In the genomic region with DNA sequence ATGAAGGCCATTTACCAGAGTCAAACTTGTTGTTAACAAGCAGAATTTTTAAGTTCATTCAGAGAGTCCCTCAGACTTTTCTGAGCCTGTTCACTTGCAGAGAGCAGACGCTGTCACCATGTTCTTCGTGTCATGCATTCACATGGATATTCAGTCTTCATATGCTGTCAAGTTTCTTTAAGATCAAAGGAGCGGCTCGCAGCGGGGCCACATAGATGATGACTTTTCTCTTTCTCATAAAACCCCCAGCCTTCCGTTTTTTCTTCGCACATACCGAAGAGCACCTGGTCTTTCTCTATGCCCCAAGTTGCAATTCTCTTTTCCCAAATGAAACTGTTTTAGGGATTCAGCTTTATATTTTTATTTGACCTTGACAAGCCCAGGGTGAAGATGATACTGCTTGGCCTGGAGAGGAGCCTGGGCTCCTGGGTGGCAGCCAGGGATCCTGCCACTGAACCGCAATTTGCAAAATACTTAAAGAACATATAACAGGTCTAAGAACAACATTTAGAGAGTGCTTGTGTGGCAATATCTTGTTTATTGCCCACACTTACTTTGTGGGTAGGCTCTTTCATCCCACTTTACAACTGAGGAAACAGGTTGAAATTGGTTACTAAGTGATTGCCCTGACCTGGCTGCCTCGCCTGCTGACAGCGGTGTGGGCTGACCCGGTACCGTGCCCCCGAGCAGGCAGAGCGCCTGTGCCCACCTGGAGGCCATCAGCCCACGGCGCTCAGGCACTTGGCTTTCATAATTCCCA, we compare ENCODE assay signal across 12 cellular contexts. TPM values are rescaled to one million over a fixed set of nuclear protein-coding genes. Genes with fewer than 3 reads are reported as not detected.
DNase-seq lines count a peak whose midpoint lies in the region; ATAC-seq and TF ChIP-seq lines count a peak whose summit lies in the region.
"Had no signal": no experiment of that assay in that cellular context is flagged by ENCODE, and none has a peak within 500 bp of the region (broad histone marks: within the 10 kb centered on the region; RNA-seq: fewer than 3 reads in every experiment).

No MANE protein-coding gene starts in this region.

- peaks cover 5 to 9% of the 10 kb centered on the region in 2 donors for H3K9me3 Mint-ChIP-seq in natural killer cell
- H3K9me3 Mint-ChIP-seq in natural killer cell treated with Interleukin-12 subunit alpha and Interleukin-12 subunit beta and Interleukin-15 and Interleukin-18, amount 100 ng/mL, for 72 hours = peaks cover 11% of the 10 kb centered on the region
- peaks cover 23% of the 10 kb centered on the region for H3K9me3 Mint-ChIP-seq in nephron progenitor cell

- DNase-seq in natural killer cell (no peak), colonic mucosa (no peak), nephron progenitor cell (no peak), NCI-H2029 treated with DMSO at 0.1 percent for 48 hours (lab: John Stamatoyannopoulos, UW) (no peak), OCI-M1 (lab: John Stamatoyannopoulos, UW) (no peak), A172 (ENCODE audit: low spot score) (no peak)
- no peak for DNase-seq in natural killer cell treated with Interleukin-12 subunit alpha and Interleukin-12 subunit beta and Interleukin-15 and Interleukin-18, amount 100 ng/mL, for 72 hours (ENCODE audit: low spot score)
- DNase-seq in effector memory CD4-positive, alpha-beta T cell = no peak
- DNase-seq: activated T-cell treated with anti-CD3 and anti-CD28 coated beads, Interleukin-2, amount 50 U/mL, for 4 hours; NCI-H1105; stimulated activated CD4-positive, alpha-beta T cell treated with anti-CD3 and anti-CD28 coated beads, Interleukin-2, amount 100 ng/mL, for 24 hours had no signal

- H3K27ac Mint-ChIP-seq in natural killer cell (peak overlapping the region; percentile 76), nephron progenitor cell (peak overlapping the region; percentile 98)
- peak overlapping the region in 1 of 2 donors; percentile 39 for H3K27ac Mint-ChIP-seq in natural killer cell treated with Interleukin-12 subunit alpha and Interleukin-12 subunit beta and Interleukin-15 and Interleukin-18, amount 100 ng/mL, for 72 hours

- no peaks in the 10 kb centered on the region for H3K9me3 ChIP-seq in colonic mucosa
- peaks cover 11% of the 10 kb centered on the region for H3K9me3 ChIP-seq in effector memory CD4-positive, alpha-beta T cell (ENCODE audit: control insufficient read depth, low read length)

- H3K4me3 Mint-ChIP-seq in natural killer cell (no peak overlapping the region), nephron progenitor cell (peak overlapping the region; percentile 43)
- no peak overlapping the region for H3K4me3 Mint-ChIP-seq in natural killer cell treated with Interleukin-12 subunit alpha and Interleukin-12 subunit beta and Interleukin-15 and Interleukin-18, amount 100 ng/mL, for 72 hours
- H3K4me3 Mint-ChIP-seq: activated T-cell treated with anti-CD3 and anti-CD28 coated beads, Interleukin-2, amount 50 U/mL, for 4 hours had no signal

- H3K36me3 Mint-ChIP-seq in natural killer cell = peaks cover 16% of the 10 kb centered on the region
- peaks cover 24% of the 10 kb centered on the region for H3K36me3 Mint-ChIP-seq in natural killer cell treated with Interleukin-12 subunit alpha and Interleukin-12 subunit beta and Interleukin-15 and Interleukin-18, amount 100 ng/mL, for 72 hours
- H3K36me3 Mint-ChIP-seq in nephron progenitor cell (ENCODE audit: low read depth) = peaks cover 21% of the 10 kb centered on the region

- intact Hi-C loops in natural killer cell (cut with micrococcal nuclease) = no loop called here
- intact Hi-C loops in colonic mucosa (cut with DNase I) = no loop called here

- no peak overlapping the region for H3K9ac ChIP-seq in colonic mucosa (ENCODE audit: low read depth in 2 of 2, low read length in 2 of 2)

- H3K4me3 ChIP-seq in colonic mucosa = no peak overlapping the region
- H3K4me3 ChIP-seq in effector memory CD4-positive, alpha-beta T cell (ENCODE audit: insufficient read depth, low read depth, low read length, poor library complexity, severe bottlenecking) = no peak overlapping the region
- H3K4me3 ChIP-seq: transverse colon had no signal

- H3K27me3 Mint-ChIP-seq in natural killer cell (ENCODE audit: low read depth in 2 of 2) = no peaks in the 10 kb centered on the region
- no peaks in the 10 kb centered on the region for H3K27me3 Mint-ChIP-seq in natural killer cell treated with Interleukin-12 subunit alpha and Interleukin-12 subunit beta and Interleukin-15 and Interleukin-18, amount 100 ng/mL, for 72 hours
- no peaks in the 10 kb centered on the region for H3K27me3 Mint-ChIP-seq in nephron progenitor cell (ENCODE audit: low read depth, poor library complexity)

- peak overlapping the region; percentile 10 for H3K27ac ChIP-seq in colonic mucosa
- H3K27ac ChIP-seq in effector memory CD4-positive, alpha-beta T cell (ENCODE audit: insufficient read depth, low read length, poor library complexity, severe bottlenecking) = no peak overlapping the region

- H3K36me3 ChIP-seq in colonic mucosa = no peaks in the 10 kb centered on the region
- H3K36me3 ChIP-seq in effector memory CD4-positive, alpha-beta T cell (ENCODE audit: control insufficient read depth, insufficient read depth, low read length) = no peaks in the 10 kb centered on the region
- H3K36me3 ChIP-seq: transverse colon had no signal

- H3K27me3 ChIP-seq in colonic mucosa = no peaks in the 10 kb centered on the region
- H3K27me3 ChIP-seq in effector memory CD4-positive, alpha-beta T cell (replicated peaks; ENCODE audit: control insufficient read depth, insufficient read depth, low read length, poor library complexity, severe bottlenecking) = no peaks in the 10 kb centered on the region
- H3K27me3 ChIP-seq: transverse colon had no signal

- ATAC-seq in natural killer cell = no peak
- ATAC-seq in natural killer cell treated with Interleukin-12 subunit alpha and Interleukin-12 subunit beta and Interleukin-15 and Interleukin-18, amount 100 ng/mL, for 72 hours = no peak
- ATAC-seq: activated T-cell treated with anti-CD3 and anti-CD28 coated beads, Interleukin-2, amount 50 U/mL, for 4 hours had no signal

- no peak for TF ChIP-seq CTCF in natural killer cell (IDR thresholded peaks at IDR 0.05)
- no peak for TF ChIP-seq CTCF in colonic mucosa (IDR thresholded peaks at IDR 0.05)
- TF ChIP-seq CTCF in nephron progenitor cell (IDR thresholded peaks at IDR 0.05) = no peak

- H3K4me1 Mint-ChIP-seq in natural killer cell (peaks cover 54 to 63% of the 10 kb centered on the region in 2 donors), nephron progenitor cell (peaks cover 80% of the 10 kb centered on the region)
- peaks cover 34 to 40% of the 10 kb centered on the region in 2 donors for H3K4me1 Mint-ChIP-seq in natural killer cell treated with Interleukin-12 subunit alpha and Interleukin-12 subunit beta and Interleukin-15 and Interleukin-18, amount 100 ng/mL, for 72 hours (ENCODE audit: low read depth in 2 of 2)

- H3K4me1 ChIP-seq in colonic mucosa = peaks cover 3% of the 10 kb centered on the region
- no peaks in the 10 kb centered on the region for H3K4me1 ChIP-seq in effector memory CD4-positive, alpha-beta T cell (ENCODE audit: control insufficient read depth, insufficient read depth, low read length, poor library complexity, severe bottlenecking)

RNA-seq across cellular contexts. Expression of a gene that starts 22.9 kb away (rescaled TPM):
- total RNA-seq in natural killer cell (100 to 1,000 TPM; 129 to 160 (median 129) TPM), colonic mucosa (10 to 100 TPM; 31.0 to 38.8 TPM)
- 100 to 1,000 TPM in 1 of 2 donors, 10 to 100 TPM in 1; 91.6 to 117 TPM for total RNA-seq in natural killer cell treated with Interleukin-12 subunit alpha and Interleukin-12 subunit beta and Interleukin-15 and Interleukin-18, amount 100 ng/mL, for 72 hours
- 56.3 and 61.8 TPM in 2 replicates for total RNA-seq in A172 (2014; rRNA removed; shearing (Covaris generic))
